ENCODE assay signal across 16 cellular contexts in genomic region chr3:122555275-122556071, GRCh38. TPM values are rescaled to one million over a fixed set of nuclear protein-coding genes. Genes with fewer than 3 reads are reported as not detected.
DNase-seq lines count a peak whose midpoint lies in the region; ATAC-seq, FAIRE-seq and TF ChIP-seq lines count a peak whose summit lies in the region.
"Had no signal": no experiment of that assay in that cellular context is flagged by ENCODE, and none has a peak within 500 bp of the region (broad histone marks: within the 10 kb centered on the region; RNA-seq: fewer than 3 reads in every experiment).

No MANE protein-coding gene starts in this region.

- H3K36me3 ChIP-seq in heart left ventricle (peaks cover 0 to 94% (median 89%) of the 10 kb centered on the region in 9 donors), right atrium auricular region (peaks cover 57% of the 10 kb centered on the region), astrocyte (ENCODE audit: insufficient read depth, low read length) (peaks cover 5% of the 10 kb centered on the region), hepatocyte (replicated peaks; ENCODE audit: insufficient read depth, low read depth) (no peaks in the 10 kb centered on the region)

- H3K9me3 ChIP-seq in heart left ventricle (no peaks in the 10 kb centered on the region), right atrium auricular region (no peaks in the 10 kb centered on the region), astrocyte (ENCODE audit: insufficient read depth, low read depth, low read length) (no peaks in the 10 kb centered on the region), hepatocyte (ENCODE audit: low read depth) (no peaks in the 10 kb centered on the region)
- H3K9me3 ChIP-seq: MG63 had no signal

- H3K79me2 ChIP-seq in astrocyte (ENCODE audit: insufficient read depth, low read length) (no peaks in the 10 kb centered on the region), hepatocyte (no peaks in the 10 kb centered on the region)

- H4K20me1 ChIP-seq in astrocyte (ENCODE audit: insufficient read depth, low read length), result peaks cover 4% of the 10 kb centered on the region
- H4K20me1 ChIP-seq in hepatocyte (ENCODE audit: insufficient read depth, poor library complexity, severe bottlenecking), result no peaks in the 10 kb centered on the region

- H3K27me3 ChIP-seq in heart left ventricle, result no peaks in the 10 kb centered on the region
- H3K27me3 ChIP-seq in right atrium auricular region, result no peaks in the 10 kb centered on the region
- H3K27me3 ChIP-seq in astrocyte (ENCODE audit: insufficient read depth, low read length), result no peaks in the 10 kb centered on the region
- no peaks in the 10 kb centered on the region for H3K27me3 ChIP-seq in hepatocyte
- H3K27me3 ChIP-seq: dorsolateral prefrontal cortex, MG63 had no signal

- ATAC-seq in heart left ventricle (peak; percentile 46 to 74 (median 60)), HG03108 (IDR thresholded peaks at IDR 0.05; ENCODE audit: unreplicated experiment) (no peak), GM18498 (IDR thresholded peaks at IDR 0.05; ENCODE audit: unreplicated experiment) (no peak)
- ATAC-seq in stimulated activated memory B cell treated with anti-CD40 and anti-IgM and Interleukin-4, amounts not matched to agents 10 μg/mL and 1 μg/mL and 100 μg/mL, for 72 hours, result no peak
- ATAC-seq: activated naive CD4-positive, alpha-beta T cell treated with anti-CD3 and anti-CD28 coated beads, Interleukin-2, amount 50 U/mL, for 72 hours; Panc1 had no signal

- WGBS in heart left ventricle, 4 donors, result 80 to 87% (median 83%) methylated on average over 6 of the region's 6 CpGs
- whole genome bisulfite sequencing in hepatocyte (ENCODE audit: low lambda C conversion rate, missing lambda C conversion rate), result 77% methylated on average over 6 of the region's 6 CpGs

- H3K4me2 ChIP-seq in astrocyte (ENCODE audit: low read length) (peak overlapping the region; percentile 51), hepatocyte (no peak overlapping the region)

- peak overlapping the region; percentile 40 for H3K9ac ChIP-seq in astrocyte (ENCODE audit: low read length)

- peaks cover 37% of the 10 kb centered on the region for H3K36me3 Mint-ChIP-seq in astrocyte (ENCODE audit: low read depth, unreplicated experiment)
- H3K36me3 Mint-ChIP-seq in stimulated activated memory B cell treated with anti-CD40 and anti-IgM and Interleukin-4, amounts not matched to agents 10 μg/mL and 1 μg/mL and 100 μg/mL, for 72 hours, result peaks cover 65% of the 10 kb centered on the region

- peak overlapping the region; percentile 46 for H3K4me3 Mint-ChIP-seq in astrocyte (ENCODE audit: unreplicated experiment)
- H3K4me3 Mint-ChIP-seq in stimulated activated memory B cell treated with anti-CD40 and anti-IgM and Interleukin-4, amounts not matched to agents 10 μg/mL and 1 μg/mL and 100 μg/mL, for 72 hours, result no peak overlapping the region

- FAIRE-seq in astrocyte (lab: Jason Lieb, UNC), result no peak

- no peak overlapping the region for H3K4me3 ChIP-seq in heart left ventricle
- H3K4me3 ChIP-seq in right atrium auricular region, result no peak overlapping the region
- H3K4me3 ChIP-seq in astrocyte (ENCODE audit: insufficient read depth, low read depth, low read length), result no peak overlapping the region
- H3K4me3 ChIP-seq in hepatocyte, result no peak overlapping the region
- no peak overlapping the region for H3K4me3 ChIP-seq in coronary artery
- H3K4me3 ChIP-seq: dorsolateral prefrontal cortex, lung, MG63 had no signal

- H2AFZ ChIP-seq in astrocyte (ENCODE audit: low read depth, low read length) (peak overlapping the region; percentile 23), hepatocyte (no peak overlapping the region)

- no peaks in the 10 kb centered on the region for H3K9me3 Mint-ChIP-seq in astrocyte (ENCODE audit: unreplicated experiment)
- no peaks in the 10 kb centered on the region for H3K9me3 Mint-ChIP-seq in stimulated activated memory B cell treated with anti-CD40 and anti-IgM and Interleukin-4, amounts not matched to agents 10 μg/mL and 1 μg/mL and 100 μg/mL, for 72 hours
- H3K9me3 Mint-ChIP-seq: activated naive CD4-positive, alpha-beta T cell treated with anti-CD3 and anti-CD28 coated beads, Interleukin-2, amount 50 U/mL, for 72 hours had no signal

- peak overlapping the region; percentile 94 for H3K27ac Mint-ChIP-seq in astrocyte (ENCODE audit: unreplicated experiment)
- H3K27ac Mint-ChIP-seq in stimulated activated memory B cell treated with anti-CD40 and anti-IgM and Interleukin-4, amounts not matched to agents 10 μg/mL and 1 μg/mL and 100 μg/mL, for 72 hours, result no peak overlapping the region
- H3K27ac Mint-ChIP-seq: activated naive CD4-positive, alpha-beta T cell treated with anti-CD3 and anti-CD28 coated beads, Interleukin-2, amount 50 U/mL, for 72 hours had no signal

- H3K4me1 Mint-ChIP-seq in astrocyte (ENCODE audit: low read depth, unreplicated experiment), result peaks cover 21% of the 10 kb centered on the region
- peaks cover 9% of the 10 kb centered on the region for H3K4me1 Mint-ChIP-seq in stimulated activated memory B cell treated with anti-CD40 and anti-IgM and Interleukin-4, amounts not matched to agents 10 μg/mL and 1 μg/mL and 100 μg/mL, for 72 hours

- TF ChIP-seq CTCF in heart left ventricle (IDR thresholded peaks at IDR 0.05) (no peak), right atrium auricular region (IDR thresholded peaks at IDR 0.05) (no peak), astrocyte (IDR thresholded peaks at IDR 0.05; ENCODE audit: insufficient read depth, low read depth, low read length) (no peak), hepatocyte (IDR thresholded peaks at IDR 0.05; ENCODE audit: poor library complexity) (no peak), coronary artery (IDR thresholded peaks at IDR 0.05) (no peak)

- H3K4me1 ChIP-seq in heart left ventricle (peaks cover 0 to 16% (median 3%) of the 10 kb centered on the region in 12 donors), right atrium auricular region (no peaks in the 10 kb centered on the region), astrocyte (ENCODE audit: insufficient read depth, low read length) (peaks cover 10% of the 10 kb centered on the region), hepatocyte (ENCODE audit: insufficient read depth) (no peaks in the 10 kb centered on the region)

- intact Hi-C loops in heart left ventricle (cut with DNase I), result loop anchor here in 2 of 10 donors (5.0 to 10.0 kb wide), 2 partner anchors 91 to 122 kb away; no protein-coding TSS in a partner anchor

- DNase-seq in heart left ventricle (peak in 1 of 5 donors; percentile 28), right atrium auricular region (ENCODE audit: low spot score) (no peak), astrocyte (ENCODE audit: low read depth) (peak; percentile 54), hepatocyte (ENCODE audit: low spot score) (peak; percentile 49), coronary artery (ENCODE audit: low spot score) (no peak)
- DNase-seq: dorsolateral prefrontal cortex; glutamatergic neuron; MG63; stimulated activated CD4-positive, alpha-beta T cell treated with anti-CD3 and anti-CD28 coated beads, Interleukin-1b, Interleukin-23, amount 100 ng/mL, for 48 hours had no signal

- no peak for TF ChIP-seq POLR2A in heart left ventricle (IDR thresholded peaks at IDR 0.05)

- no peaks in the 10 kb centered on the region for H3K9me2 ChIP-seq in hepatocyte (replicated peaks; ENCODE audit: insufficient read depth)

- no peaks in the 10 kb centered on the region for H3K27me3 Mint-ChIP-seq in astrocyte (ENCODE audit: low read depth, unreplicated experiment)
- no peaks in the 10 kb centered on the region for H3K27me3 Mint-ChIP-seq in stimulated activated memory B cell treated with anti-CD40 and anti-IgM and Interleukin-4, amounts not matched to agents 10 μg/mL and 1 μg/mL and 100 μg/mL, for 72 hours

- H3K27ac ChIP-seq in heart left ventricle, result peak overlapping the region in 1 of 12 donors; percentile 3
- no peak overlapping the region for H3K27ac ChIP-seq in right atrium auricular region
- H3K27ac ChIP-seq in astrocyte (ENCODE audit: low read depth, low read length), result peak overlapping the region; percentile 60
- peak overlapping the region; percentile 14 for H3K27ac ChIP-seq in hepatocyte
- no peak overlapping the region for H3K27ac ChIP-seq in coronary artery
- H3K27ac ChIP-seq: dorsolateral prefrontal cortex had no signal

RNA-seq across cellular contexts. Expression of gene PARP9, which starts 8.6 kb away (rescaled TPM):
- total RNA-seq in heart left ventricle (10 to 100 TPM in 8 of 9 donors, 1 to 10 TPM in 1; 8.5 to 73.0 (median 15.1) TPM), right atrium auricular region (10 to 100 TPM in 1 of 2 donors, 1 to 10 TPM in 1; 9.2 to 14.5 TPM), astrocyte (74.1 and 86.0 TPM in 2 replicates), hepatocyte (24.7 and 29.8 TPM in 2 replicates)
- polyA plus RNA-seq in heart left ventricle (1 to 10 TPM; 8.2 to 8.8 TPM), hepatocyte (15.0 and 17.5 TPM in 2 replicates)

RNA-seq across cellular contexts. Expression of gene DTX3L, which starts 8.7 kb away (rescaled TPM):
- total RNA-seq in heart left ventricle (10 to 100 TPM; 10.2 to 78.2 (median 13.4) TPM), right atrium auricular region (10 to 100 TPM in 1 of 2 donors, 1 to 10 TPM in 1; 8.6 to 12.1 TPM), astrocyte (81.2 and 86.3 TPM in 2 replicates), hepatocyte (27.2 and 27.7 TPM in 2 replicates)
- polyA plus RNA-seq in heart left ventricle (1 to 10 TPM; 4.8 to 5.7 TPM), hepatocyte (6.2 and 10.6 TPM in 2 replicates)

RNA-seq across cellular contexts. Expression of gene PARP15, which starts 22.0 kb away (rescaled TPM):
- total RNA-seq in heart left ventricle (1 to 10 TPM in 3 of 9 donors, under 1 TPM in 6; 0.23 to 2.9 (median 0.67) TPM), right atrium auricular region (1 to 10 TPM; 1.1 to 1.7 TPM), astrocyte (0.09 and 0.22 TPM in 2 replicates), hepatocyte (0.32 and 0.63 TPM in 2 replicates)
- polyA plus RNA-seq in heart left ventricle (1 to 10 TPM in 1 of 2 donors, under 1 TPM in 1; 0.21 to 1.1 TPM), hepatocyte (0.30 and 0.58 TPM in 2 replicates)
- total RNA-seq: G401 had no signal

RNA-seq across cellular contexts. Expression of gene KPNA1, which starts 40.7 kb away (rescaled TPM):
- total RNA-seq in heart left ventricle (100 to 1,000 TPM in 3 of 9 donors, 10 to 100 TPM in 6; 34.1 to 127 (median 72.6) TPM), right atrium auricular region (10 to 100 TPM; 33.3 to 40.0 TPM), astrocyte (160 and 165 TPM in 2 replicates), hepatocyte (38.3 and 44.0 TPM in 2 replicates)
- polyA plus RNA-seq in heart left ventricle (10 to 100 TPM; 13.5 to 28.1 TPM), hepatocyte (38.9 and 42.5 TPM in 2 replicates)

Comparison
In these comparisons a context has a peak if more than half of its experiments do, and no peak if none do; other contexts are left out.
1. ATAC-seq: peak in heart left ventricle (4 of 4); none in HG03108 (single experiment), stimulated activated memory B cell treated with anti-CD40 and anti-IgM and Interleukin-4, amounts not matched to agents 10 μg/mL and 1 μg/mL and 100 μg/mL, for 72 hours (single experiment) and GM18498 (single experiment).
2. DNase-seq: peak in astrocyte (single experiment) and hepatocyte (single experiment); none in right atrium auricular region (single experiment) and coronary artery (single experiment).
3. H3K27ac ChIP-seq: peak in astrocyte (single experiment) and hepatocyte (single experiment); none in right atrium auricular region (0 of 2) and coronary artery (0 of 2).